ENCODE assay signal across 11 cellular contexts in the genomic region with DNA sequence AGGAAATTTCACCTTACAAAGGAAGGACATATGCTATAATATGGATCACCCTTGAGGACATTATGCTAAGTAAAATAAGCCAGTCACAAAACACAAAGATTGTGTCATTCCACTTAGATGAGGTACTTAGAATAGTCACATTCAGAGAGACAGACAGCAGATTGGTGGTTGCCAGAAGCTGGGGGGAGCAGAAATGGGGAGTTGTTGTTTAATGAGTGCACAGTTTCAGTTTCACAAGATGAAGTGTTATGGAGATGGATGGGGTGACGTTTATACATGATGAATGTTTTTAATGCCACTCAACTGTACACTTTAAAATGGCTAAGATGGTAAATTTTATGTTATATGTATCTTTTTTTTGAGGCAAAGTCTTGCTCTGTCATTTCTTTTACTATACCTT. TPM values are rescaled to one million over a fixed set of nuclear protein-coding genes. Genes with fewer than 3 reads are reported as not detected.
A peak's percentile ranks its signal among the peaks of the same experiment; 100 is the strongest.
DNase-seq lines count a peak whose midpoint lies in the region; ATAC-seq and TF ChIP-seq lines count a peak whose summit lies in the region.
"Had no signal": no experiment of that assay in that cellular context is flagged by ENCODE, and none has a peak within 500 bp of the region (broad histone marks: within the 10 kb centered on the region; RNA-seq: fewer than 3 reads in every experiment).

No MANE protein-coding gene starts in this region.

- no peaks in the 10 kb centered on the region for H4K20me1 ChIP-seq in smooth muscle cell (ENCODE audit: low read depth)

- peak overlapping the region; percentile 47 for H3K27ac Mint-ChIP-seq in activated naive CD4-positive, alpha-beta T cell treated with anti-CD3 and anti-CD28 coated beads, Interleukin-2, amount 10 ng/mL, durations not matched to agents 7 days and 5 days
- H3K27ac Mint-ChIP-seq: dendritic cell treated with granulocyte-macrophage colony-stimulating factor and Interleukin-4, amounts not matched to agents 40 ng/mL and 50 ng/mL, for 4 days had no signal

- intact Hi-C loops in Right ventricle myocardium superior (cut with DNase I), result no loop called here
- intact Hi-C loops in left ventricle myocardium inferior (cut with micrococcal nuclease), result no loop called here
- intact Hi-C loops in stomach (cut with DNase I; ENCODE audit: low total_unique reads), result no loop called here

- CTCF ChIA-PET in activated naive CD4-positive, alpha-beta T cell treated with anti-CD3 and anti-CD28 coated beads, Interleukin-2, amount 10 ng/mL, durations not matched to agents 7 days and 5 days (lab: Charles Lee), result interaction anchor here (2.1 kb wide), 1 partner anchor 20 kb away, joined by 5 read pairs; no protein-coding TSS in a partner anchor

- DNase-seq in Right ventricle myocardium superior (peak; percentile 31), left ventricle myocardium inferior (no peak), stomach (peak; percentile 27), HuH-7.5 (ENCODE audit: low spot score) (no peak), smooth muscle cell (lab: John Stamatoyannopoulos, UW; ENCODE audit: unreplicated experiment) (no peak)
- peak; percentile 73 for DNase-seq in activated naive CD4-positive, alpha-beta T cell treated with anti-CD3 and anti-CD28 coated beads, Interleukin-2, amount 10 ng/mL, durations not matched to agents 7 days and 5 days
- DNase-seq: C1 segment of cervical spinal cord had no signal

- H3K4me1 ChIP-seq in left ventricle myocardium inferior (peaks cover 25% of the 10 kb centered on the region), stomach (peaks cover 8 to 42% (median 20%) of the 10 kb centered on the region in 4 donors), smooth muscle cell (ENCODE audit: low read depth) (no peaks in the 10 kb centered on the region)

- H3K4me3 ChIP-seq in left ventricle myocardium inferior (no peak overlapping the region), stomach (no peak overlapping the region), smooth muscle cell (no peak overlapping the region)
- H3K4me3 ChIP-seq: pancreas had no signal

- H3K4me2 ChIP-seq in smooth muscle cell, result no peak overlapping the region

- H3K36me3 ChIP-seq in left ventricle myocardium inferior, result no peaks in the 10 kb centered on the region
- H3K36me3 ChIP-seq in stomach, result no peaks in the 10 kb centered on the region
- H3K36me3 ChIP-seq in smooth muscle cell (ENCODE audit: low read depth), result peaks cover 3% of the 10 kb centered on the region
- H3K36me3 ChIP-seq: pancreas had no signal

- H3K27ac ChIP-seq in left ventricle myocardium inferior (replicated peaks) (no peak overlapping the region), stomach (peak overlapping the region in 1 of 5 donors; percentile 36), smooth muscle cell (ENCODE audit: low read depth) (no peak overlapping the region)
- H3K27ac ChIP-seq: pancreas had no signal

- no peak overlapping the region for H3K9ac ChIP-seq in smooth muscle cell (ENCODE audit: low read depth)

- H3K36me3 Mint-ChIP-seq in activated naive CD4-positive, alpha-beta T cell treated with anti-CD3 and anti-CD28 coated beads, Interleukin-2, amount 10 ng/mL, durations not matched to agents 7 days and 5 days, result peaks cover 7% of the 10 kb centered on the region

- TF ChIP-seq EP300 in stomach (IDR thresholded peaks at IDR 0.05), result no peak

- peaks cover 5% of the 10 kb centered on the region for H3K9me3 Mint-ChIP-seq in activated naive CD4-positive, alpha-beta T cell treated with anti-CD3 and anti-CD28 coated beads, Interleukin-2, amount 10 ng/mL, durations not matched to agents 7 days and 5 days

- H3K27me3 Mint-ChIP-seq in activated naive CD4-positive, alpha-beta T cell treated with anti-CD3 and anti-CD28 coated beads, Interleukin-2, amount 10 ng/mL, durations not matched to agents 7 days and 5 days, result peaks cover 10% of the 10 kb centered on the region
- H3K27me3 Mint-ChIP-seq: dendritic cell treated with granulocyte-macrophage colony-stimulating factor and Interleukin-4, amounts not matched to agents 40 ng/mL and 50 ng/mL, for 4 days had no signal

- TF ChIP-seq CTCF in left ventricle myocardium inferior (IDR thresholded peaks at IDR 0.05; ENCODE audit: borderline replicate concordance), result no peak
- no peak for TF ChIP-seq CTCF in stomach (IDR thresholded peaks at IDR 0.05)
- TF ChIP-seq CTCF in smooth muscle cell (IDR thresholded peaks at IDR 0.05; ENCODE audit: borderline replicate concordance, insufficient read depth, poor library complexity, severe bottlenecking), result no peak

- no peak overlapping the region for H3K4me3 Mint-ChIP-seq in activated naive CD4-positive, alpha-beta T cell treated with anti-CD3 and anti-CD28 coated beads, Interleukin-2, amount 10 ng/mL, durations not matched to agents 7 days and 5 days
- H3K4me3 Mint-ChIP-seq: dendritic cell treated with granulocyte-macrophage colony-stimulating factor and Interleukin-4, amounts not matched to agents 40 ng/mL and 50 ng/mL, for 4 days had no signal

- H2AFZ ChIP-seq in smooth muscle cell (ENCODE audit: low read depth), result no peak overlapping the region

- H3K79me2 ChIP-seq in smooth muscle cell (ENCODE audit: low read depth), result no peaks in the 10 kb centered on the region

- TF ChIP-seq POLR2A in stomach (IDR thresholded peaks at IDR 0.05), result no peak

- H3F3A ChIP-seq in smooth muscle cell (ENCODE audit: low read depth), result no peaks in the 10 kb centered on the region

- peak; percentile 22 for ATAC-seq in Right ventricle myocardium superior (ENCODE audit: poor library complexity)
- ATAC-seq in HG03354 (IDR thresholded peaks at IDR 0.05; ENCODE audit: poor library complexity, severe bottlenecking, unreplicated experiment), result peak; percentile 85
- no peak for ATAC-seq in GM19455 (IDR thresholded peaks at IDR 0.05; ENCODE audit: unreplicated experiment)

- H3K4me1 Mint-ChIP-seq in activated naive CD4-positive, alpha-beta T cell treated with anti-CD3 and anti-CD28 coated beads, Interleukin-2, amount 10 ng/mL, durations not matched to agents 7 days and 5 days, result peaks cover 32% of the 10 kb centered on the region

- H3K27me3 ChIP-seq in left ventricle myocardium inferior (ENCODE audit: low read depth), result no peaks in the 10 kb centered on the region
- H3K27me3 ChIP-seq in stomach, result no peaks in the 10 kb centered on the region
- no peaks in the 10 kb centered on the region for H3K27me3 ChIP-seq in smooth muscle cell (ENCODE audit: low read depth)
- H3K27me3 ChIP-seq: pancreas had no signal

- WGBS in stomach, 5 donors, result 14 to 45% (median 31%) methylated on average over 1 of the region's 1 CpG
- 53% methylated on average over 1 of the region's 1 CpG for WGBS in smooth muscle cell (ENCODE audit: low lambda C conversion rate)

- H3K9me3 ChIP-seq in left ventricle myocardium inferior (replicated peaks) (no peaks in the 10 kb centered on the region), stomach (no peaks in the 10 kb centered on the region), smooth muscle cell (replicated peaks; ENCODE audit: low read depth) (no peaks in the 10 kb centered on the region)
- H3K9me3 ChIP-seq: pancreas had no signal

RNA-seq across cellular contexts. Expression of a gene that starts 14.8 kb away (rescaled TPM):
- total RNA-seq in Right ventricle myocardium superior (15.6 TPM), left ventricle myocardium inferior (13.9 TPM), stomach (100 to 1,000 TPM in 1 of 5 donors, 10 to 100 TPM in 4; 12.8 to 224 (median 63.9) TPM), smooth muscle cell (152 and 171 TPM in 2 replicates)
- polyA plus RNA-seq in stomach (10 to 100 TPM; 20.1 to 54.6 (median 40.6) TPM), smooth muscle cell (388 and 427 TPM in 2 replicates)

Comparison
In these comparisons a context has a peak if more than half of its experiments do, and no peak if none do; other contexts are left out.
1. DNase-seq: peak in Right ventricle myocardium superior (single experiment), activated naive CD4-positive, alpha-beta T cell treated with anti-CD3 and anti-CD28 coated beads, Interleukin-2, amount 10 ng/mL, durations not matched to agents 7 days and 5 days (single experiment) and stomach (single experiment); none in left ventricle myocardium inferior (single experiment), HuH-7.5 (single experiment) and smooth muscle cell (single experiment).